In the genomic region with DNA sequence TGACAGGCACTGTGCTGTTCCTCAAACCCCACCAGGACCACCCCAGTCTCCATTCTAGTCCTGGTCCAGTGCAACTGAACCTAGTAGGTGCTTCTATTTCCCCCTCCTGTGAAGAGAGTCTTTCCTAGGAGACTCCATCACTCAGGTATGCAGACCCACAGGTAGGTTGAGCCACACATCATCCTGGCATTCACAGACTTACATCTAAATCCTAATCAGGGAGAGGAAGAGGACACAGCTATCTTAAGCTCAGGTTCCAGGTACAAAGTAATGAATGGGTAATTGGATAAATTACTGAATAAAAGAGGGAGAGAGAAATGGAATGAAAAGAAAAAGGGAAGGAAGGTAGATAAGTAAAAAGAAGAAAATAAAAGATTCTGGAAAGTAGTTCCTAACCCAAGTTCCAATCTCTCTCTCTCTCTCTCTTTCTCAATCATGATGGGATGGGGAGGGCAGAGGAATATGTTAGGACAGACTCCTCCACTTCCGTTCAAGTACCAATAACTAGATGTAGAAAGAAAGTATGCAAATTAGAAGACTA, we compare ENCODE assay signal across 10 cellular contexts.
DNase-seq lines count a peak whose midpoint lies in the region; ATAC-seq, FAIRE-seq and TF ChIP-seq lines count a peak whose summit lies in the region.
"Had no signal": no experiment of that assay in that cellular context is flagged by ENCODE, and none has a peak within 500 bp of the region (broad histone marks: within the 10 kb centered on the region; RNA-seq: fewer than 3 reads in every experiment).

No MANE protein-coding gene starts in this region.

- ATAC-seq in gastrocnemius medialis (no peak), GM18861 (IDR thresholded peaks at IDR 0.05; ENCODE audit: unreplicated experiment) (no peak), HG03432 (IDR thresholded peaks at IDR 0.05; ENCODE audit: unreplicated experiment) (no peak)

- intact Hi-C loops in Calu3 (cut with micrococcal nuclease; ENCODE audit: unreplicated experiment) = loop anchor here (1.0 to 2.0 kb wide), 3 partner anchors 36 to 139 kb away; no protein-coding TSS in a partner anchor
- intact Hi-C loops in gastrocnemius medialis (cut with DNase I; ENCODE audit: low total_unique reads) = loop anchor here (1.0 to 5.0 kb wide), 3 partner anchors 139 to 247 kb away; no protein-coding TSS in a partner anchor
- intact Hi-C loops in head of caudate nucleus (cut with DNase I) = no loop called here

- no peak for TF ChIP-seq POLR2A in Peyer's patch (IDR thresholded peaks at IDR 0.05)
- TF ChIP-seq POLR2A in gastrocnemius medialis (IDR thresholded peaks at IDR 0.05) = peak in 1 of 2 donors; percentile 20

- peak overlapping the region in 3 of 4 donors; percentile 28 to 50 (median 41) for H3K27ac ChIP-seq in Peyer's patch
- peak overlapping the region; percentile 39 to 83 (median 77) for H3K27ac ChIP-seq in gastrocnemius medialis

- peaks cover 5% of the 10 kb centered on the region for H3K9me3 Mint-ChIP-seq in Calu3 (ENCODE audit: low read depth, unreplicated experiment)

- H3K27me3 ChIP-seq in Peyer's patch (no peaks in the 10 kb centered on the region), gastrocnemius medialis (no peaks in the 10 kb centered on the region)

- BruUV-seq in Calu3 (replicated peaks; lab: Mats Ljungman, UMichigan) = TSS peak; percentile 93

- H3K4me3 Mint-ChIP-seq in Calu3 (ENCODE audit: low read depth, unreplicated experiment) = peak overlapping the region; percentile 21

- in situ Hi-C loops in gastrocnemius medialis (cut with MboI; ENCODE audit: low sequenced_read_pairs in 4 of 4) = no loop called here

- no peak for FAIRE-seq in GM19239 (lab: Jason Lieb, UNC)

- CTCF ChIA-PET in Calu3 (lab: Charles Lee) = interaction anchor here (0.8 to 1.4 kb wide), 6 partner anchors 9 to 248 kb away, joined by 3 to 7 read pairs (median 4); partner anchors contain the start of gene NAMPT

- H3K36me3 ChIP-seq in Peyer's patch (no peaks in the 10 kb centered on the region), gastrocnemius medialis (no peaks in the 10 kb centered on the region)

- H3K36me3 Mint-ChIP-seq in Calu3 (ENCODE audit: insufficient read depth, unreplicated experiment) = peaks cover 26% of the 10 kb centered on the region

- peaks cover 0 to 23% (median 6%) of the 10 kb centered on the region in 4 donors for H3K4me1 ChIP-seq in Peyer's patch
- H3K4me1 ChIP-seq in gastrocnemius medialis = peaks cover 26 to 27% of the 10 kb centered on the region in 2 donors

- DNase-seq in Calu3 = no peak
- DNase-seq in Peyer's patch = no peak
- DNase-seq in epithelial cell of esophagus (ENCODE audit: low read depth) = peak; percentile 77
- DNase-seq in gastrocnemius medialis = no peak
- DNase-seq in head of caudate nucleus = no peak
- DNase-seq in GM19239 (ENCODE audit: insufficient read length, low spot score) = no peak
- DNase-seq: activated gamma-delta T cell treated with Interleukin-2 at 50 U/mL for 16 hours, NCI-H524 had no signal

- peaks cover 83% of the 10 kb centered on the region for H3K4me1 Mint-ChIP-seq in Calu3 (ENCODE audit: low read depth, unreplicated experiment)

- TF ChIP-seq CTCF in Calu3 (IDR thresholded peaks at IDR 0.05; ENCODE audit: unreplicated experiment) = no peak
- TF ChIP-seq CTCF in Peyer's patch (IDR thresholded peaks at IDR 0.05) = no peak
- TF ChIP-seq CTCF in epithelial cell of esophagus (IDR thresholded peaks at IDR 0.05; ENCODE audit: insufficient read depth, low read depth, low read length, missing control alignments) = no peak
- no peak for TF ChIP-seq CTCF in gastrocnemius medialis (IDR thresholded peaks at IDR 0.05 in 4 of 5, conservative IDR thresholded peaks at IDR 0.05 in 1 of 5)

- no peak overlapping the region for H3K4me3 ChIP-seq in Peyer's patch
- no peak overlapping the region for H3K4me3 ChIP-seq in epithelial cell of esophagus (ENCODE audit: low read length)
- no peak overlapping the region for H3K4me3 ChIP-seq in gastrocnemius medialis

- H3K27me3 Mint-ChIP-seq in Calu3 (ENCODE audit: unreplicated experiment) = no peaks in the 10 kb centered on the region

- peak overlapping the region; percentile 94 for H3K27ac Mint-ChIP-seq in Calu3 (ENCODE audit: unreplicated experiment)

- H3K9me3 ChIP-seq in Peyer's patch (no peaks in the 10 kb centered on the region), gastrocnemius medialis (no peaks in the 10 kb centered on the region)
